ENCODE assay signal across 1 cellular context in the genomic region with DNA sequence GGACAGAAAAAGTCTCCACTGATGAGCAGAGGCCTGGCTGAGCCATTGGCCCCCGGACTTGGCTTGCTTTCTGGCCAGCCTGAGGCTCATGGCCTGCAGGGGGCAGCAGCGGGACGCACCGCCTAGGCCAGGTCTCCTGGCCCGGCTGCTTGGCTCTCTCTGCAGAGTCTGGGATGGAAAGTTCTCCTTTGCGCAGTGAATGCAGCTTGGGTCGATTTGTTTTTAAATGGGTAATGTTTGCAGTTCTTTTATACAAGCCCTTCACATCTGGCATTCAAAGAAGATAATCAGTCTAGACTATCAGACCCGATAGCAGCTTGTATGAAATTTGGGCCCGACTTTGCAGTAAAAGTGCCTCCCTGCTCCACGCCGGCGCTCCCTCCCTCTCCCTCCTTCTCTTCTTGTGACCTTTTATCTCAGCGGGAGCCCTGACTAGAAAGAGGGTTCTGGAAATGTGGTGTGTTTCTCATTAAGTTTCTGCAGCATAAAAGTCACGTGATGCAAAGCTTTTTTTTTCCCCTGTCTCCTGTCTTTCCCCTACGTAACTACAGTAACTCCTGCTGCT.
TF ChIP-seq lines count a peak whose summit lies in the region.

No MANE protein-coding gene starts in this region.

TF ChIP-seq in GM23338, 12 proteins besides CTCF, POLR2A, EP300 and RAD21 (continued from another document):
- TF ChIP-seq, protein P1, sequence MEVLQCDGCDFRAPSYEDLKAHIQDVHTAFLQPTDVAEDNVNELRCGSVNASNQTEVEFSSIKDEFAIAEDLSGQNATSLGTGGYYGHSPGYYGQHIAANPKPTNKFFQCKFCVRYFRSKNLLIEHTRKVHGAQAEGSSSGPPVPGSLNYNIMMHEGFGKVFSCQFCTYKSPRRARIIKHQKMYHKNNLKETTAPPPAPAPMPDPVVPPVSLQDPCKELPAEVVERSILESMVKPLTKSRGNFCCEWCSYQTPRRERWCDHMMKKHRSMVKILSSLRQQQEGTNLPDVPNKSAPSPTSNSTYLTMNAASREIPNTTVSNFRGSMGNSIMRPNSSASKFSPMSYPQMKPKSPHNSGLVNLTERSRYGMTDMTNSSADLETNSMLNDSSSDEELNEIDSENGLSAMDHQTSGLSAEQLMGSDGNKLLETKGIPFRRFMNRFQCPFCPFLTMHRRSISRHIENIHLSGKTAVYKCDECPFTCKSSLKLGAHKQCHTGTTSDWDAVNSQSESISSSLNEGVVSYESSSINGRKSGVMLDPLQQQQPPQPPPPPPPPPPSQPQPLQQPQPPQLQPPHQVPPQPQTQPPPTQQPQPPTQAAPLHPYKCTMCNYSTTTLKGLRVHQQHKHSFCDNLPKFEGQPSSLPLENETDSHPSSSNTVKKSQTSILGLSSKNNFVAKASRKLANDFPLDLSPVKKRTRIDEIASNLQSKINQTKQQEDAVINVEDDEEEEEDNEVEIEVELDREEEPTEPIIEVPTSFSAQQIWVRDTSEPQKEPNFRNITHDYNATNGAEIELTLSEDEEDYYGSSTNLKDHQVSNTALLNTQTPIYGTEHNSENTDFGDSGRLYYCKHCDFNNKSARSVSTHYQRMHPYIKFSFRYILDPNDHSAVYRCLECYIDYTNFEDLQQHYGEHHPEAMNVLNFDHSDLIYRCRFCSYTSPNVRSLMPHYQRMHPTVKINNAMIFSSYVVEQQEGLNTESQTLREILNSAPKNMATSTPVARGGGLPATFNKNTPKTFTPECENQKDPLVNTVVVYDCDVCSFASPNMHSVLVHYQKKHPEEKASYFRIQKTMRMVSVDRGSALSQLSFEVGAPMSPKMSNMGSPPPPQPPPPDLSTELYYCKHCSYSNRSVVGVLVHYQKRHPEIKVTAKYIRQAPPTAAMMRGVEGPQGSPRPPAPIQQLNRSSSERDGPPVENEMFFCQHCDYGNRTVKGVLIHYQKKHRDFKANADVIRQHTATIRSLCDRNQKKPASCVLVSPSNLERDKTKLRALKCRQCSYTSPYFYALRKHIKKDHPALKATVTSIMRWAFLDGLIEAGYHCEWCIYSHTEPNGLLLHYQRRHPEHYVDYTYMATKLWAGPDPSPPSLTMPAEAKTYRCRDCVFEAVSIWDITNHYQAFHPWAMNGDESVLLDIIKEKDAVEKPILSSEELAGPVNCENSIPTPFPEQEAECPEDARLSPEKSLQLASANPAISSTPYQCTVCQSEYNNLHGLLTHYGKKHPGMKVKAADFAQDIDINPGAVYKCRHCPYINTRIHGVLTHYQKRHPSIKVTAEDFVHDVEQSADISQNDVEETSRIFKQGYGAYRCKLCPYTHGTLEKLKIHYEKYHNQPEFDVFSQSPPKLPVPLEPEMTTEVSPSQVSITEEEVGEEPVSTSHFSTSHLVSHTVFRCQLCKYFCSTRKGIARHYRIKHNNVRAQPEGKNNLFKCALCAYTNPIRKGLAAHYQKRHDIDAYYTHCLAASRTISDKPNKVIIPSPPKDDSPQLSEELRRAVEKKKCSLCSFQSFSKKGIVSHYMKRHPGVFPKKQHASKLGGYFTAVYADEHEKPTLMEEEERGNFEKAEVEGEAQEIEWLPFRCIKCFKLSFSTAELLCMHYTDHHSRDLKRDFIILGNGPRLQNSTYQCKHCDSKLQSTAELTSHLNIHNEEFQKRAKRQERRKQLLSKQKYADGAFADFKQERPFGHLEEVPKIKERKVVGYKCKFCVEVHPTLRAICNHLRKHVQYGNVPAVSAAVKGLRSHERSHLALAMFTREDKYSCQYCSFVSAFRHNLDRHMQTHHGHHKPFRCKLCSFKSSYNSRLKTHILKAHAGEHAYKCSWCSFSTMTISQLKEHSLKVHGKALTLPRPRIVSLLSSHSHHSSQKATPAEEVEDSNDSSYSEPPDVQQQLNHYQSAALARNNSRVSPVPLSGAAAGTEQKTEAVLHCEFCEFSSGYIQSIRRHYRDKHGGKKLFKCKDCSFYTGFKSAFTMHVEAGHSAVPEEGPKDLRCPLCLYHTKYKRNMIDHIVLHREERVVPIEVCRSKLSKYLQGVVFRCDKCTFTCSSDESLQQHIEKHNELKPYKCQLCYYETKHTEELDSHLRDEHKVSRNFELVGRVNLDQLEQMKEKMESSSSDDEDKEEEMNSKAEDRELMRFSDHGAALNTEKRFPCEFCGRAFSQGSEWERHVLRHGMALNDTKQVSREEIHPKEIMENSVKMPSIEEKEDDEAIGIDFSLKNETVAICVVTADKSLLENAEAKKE (CRISPR knock-in tag; IDR thresholded peaks at IDR 0.05) = peak; percentile 69; the same call in 1 of the 2 replicates
- no peak for TF ChIP-seq EZH2 (IDR thresholded peaks at IDR 0.05; ENCODE audit: low read depth, unreplicated experiment)
